In the genomic region with DNA sequence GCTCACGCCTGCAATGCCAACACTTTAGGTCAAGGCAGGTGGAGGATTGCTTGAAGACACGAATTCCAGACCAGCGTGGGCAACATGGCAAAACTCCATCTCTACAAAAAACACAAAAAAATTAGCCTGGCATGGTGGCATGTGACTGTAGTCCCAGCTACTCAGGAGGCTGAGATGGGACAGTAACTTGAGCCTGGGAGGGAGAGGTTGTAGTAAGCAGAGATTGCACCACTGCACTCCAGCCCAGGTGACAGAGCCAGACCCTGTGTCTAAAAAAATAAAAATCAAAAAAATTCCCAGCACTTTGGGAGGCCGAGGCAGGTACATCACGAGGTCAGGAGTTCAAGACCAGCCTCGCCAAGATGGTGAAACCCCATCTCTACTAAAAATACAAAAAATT, we compare ENCODE assay signal across 5 cellular contexts. TPM values are rescaled to one million over a fixed set of nuclear protein-coding genes. Genes with fewer than 3 reads are reported as not detected.
A peak's percentile ranks its signal among the peaks of the same experiment; 100 is the strongest.
DNase-seq lines count a peak whose midpoint lies in the region; ATAC-seq, FAIRE-seq and TF ChIP-seq lines count a peak whose summit lies in the region.
"Not testable (repeated sequence)": the region's sequence is repeated elsewhere in the genome, so short reads cannot be mapped to it uniquely, and the experiment has no call there.

No MANE protein-coding gene starts in this region.

- not testable (repeated sequence) for H3K27ac ChIP-seq in K562 (ENCODE audit: extremely low read depth, low read depth, low read length); sigmoid colon; suprapubic skin

- POLR2A ChIA-PET in K562 (lab: Yijun Ruan, JAX), result interaction anchor here (0.6 to 2.5 kb wide), 4 partner anchors 9 to 167 kb away, joined by 3 to 10 read pairs (median 6); a partner anchor contains a TSS

- H2AFZ ChIP-seq in K562 (ENCODE audit: low read depth, low read length), result not testable (repeated sequence)

- not testable (repeated sequence) for TF ChIP-seq CTCF in CD14-positive monocyte (IDR thresholded peaks at IDR 0.05); K562 (IDR thresholded peaks at IDR 0.05 in 2 of 3, conservative IDR thresholded peaks at IDR 0.05 in 1 of 3; ENCODE audit: insufficient read depth in 2 of 3, low read depth in 1 of 3, low read length in 3 of 3); nephron progenitor cell (IDR thresholded peaks at IDR 0.05); sigmoid colon (IDR thresholded peaks at IDR 0.05); suprapubic skin (IDR thresholded peaks at IDR 0.05)

- not testable (repeated sequence) for ATAC-seq in K562

- H3K27me3 Mint-ChIP-seq in CD14-positive monocyte (ENCODE audit: low read depth in 3 of 3); nephron progenitor cell (ENCODE audit: low read depth, poor library complexity): not testable (repeated sequence)

- TF ChIP-seq POLR2A in K562 (conservative IDR thresholded peaks at IDR 0.05); sigmoid colon (IDR thresholded peaks at IDR 0.05); suprapubic skin (IDR thresholded peaks at IDR 0.05): not testable (repeated sequence)

- not testable (repeated sequence) for H3K9me3 ChIP-seq in K562 (replicated peaks; ENCODE audit: control insufficient read depth, insufficient read depth, low read depth, low read length); sigmoid colon; suprapubic skin

- not testable (repeated sequence) for H3K9ac ChIP-seq in K562 (ENCODE audit: insufficient read depth in 1 of 2, low read depth in 2 of 2, low read length in 2 of 2)

- peaks cover 6 to 22% of the 10 kb centered on the region in 2 donors for H3K36me3 Mint-ChIP-seq in CD14-positive monocyte
- H3K36me3 Mint-ChIP-seq in nephron progenitor cell (ENCODE audit: low read depth), result peaks cover 37% of the 10 kb centered on the region

- not testable (repeated sequence) for H4K20me1 ChIP-seq in K562 (replicated peaks; ENCODE audit: control insufficient read depth, insufficient read depth, low read length)

- 82% methylated on average over 6 of the region's 6 CpGs for WGBS in K562 (ENCODE audit: insufficient coverage, low coverage, missing lambda C conversion rate)
- WGBS in sigmoid colon, 2 donors, result 95 to 96% methylated on average over 6 of the region's 6 CpGs
- WGBS in suprapubic skin, result 93% methylated on average over 6 of the region's 6 CpGs

- intact Hi-C loops in CD14-positive monocyte (cut with micrococcal nuclease); K562 (cut with micrococcal nuclease); sigmoid colon (cut with DNase I): not testable (repeated sequence)

- not testable (repeated sequence) for TF ChIP-seq RAD21 in K562 (CRISPR knock-in tag; conservative IDR thresholded peaks at IDR 0.05 in 1 of 2, IDR thresholded peaks at IDR 0.05 in 1 of 2)

- H3K4me1 ChIP-seq in K562 (replicated peaks in 1 of 2; ENCODE audit: control insufficient read depth in 2 of 2, insufficient read depth in 2 of 2, low read length in 2 of 2), result peaks cover 8 to 12% of the 10 kb centered on the region in 2 experiments; a peak in 4 of 5 replicates
- peaks cover 0 to 12% (median under 1%) of the 10 kb centered on the region in 4 donors for H3K4me1 ChIP-seq in sigmoid colon
- H3K4me1 ChIP-seq in suprapubic skin, result not testable (repeated sequence)

- H3K27ac Mint-ChIP-seq in CD14-positive monocyte (peak overlapping the region in 4 of 7 donors; percentile 31 to 62 (median 46)), nephron progenitor cell (peak overlapping the region; percentile 22)

- H3K9me1 ChIP-seq in K562 (ENCODE audit: control insufficient read depth, insufficient read depth, low read length), result not testable (repeated sequence)

- peaks cover 16% of the 10 kb centered on the region; the same call in 2 of the 3 replicates for H3K36me3 ChIP-seq in K562 (ENCODE audit: control insufficient read depth, insufficient read depth, low read length)
- not testable (repeated sequence) for H3K36me3 ChIP-seq in sigmoid colon, suprapubic skin

- not testable (repeated sequence) for DNase-seq in CD14-positive monocyte (ENCODE audit: low spot score); K562 (ENCODE audit: extremely low read depth in 1 of 4, low spot score in 3 of 4); nephron progenitor cell
- DNase-seq in sigmoid colon (peak; percentile 19), suprapubic skin (ENCODE audit: low spot score in 2 of 2) (peak; percentile 1 to 20)

- not testable (repeated sequence) for H3K9me3 Mint-ChIP-seq in CD14-positive monocyte, nephron progenitor cell

- H3K4me2 ChIP-seq in K562 (ENCODE audit: insufficient read depth, low read length), result not testable (repeated sequence)

- H3K4me3 Mint-ChIP-seq in CD14-positive monocyte, nephron progenitor cell: not testable (repeated sequence)

- FAIRE-seq in K562 (lab: Jason Lieb, UNC), result not testable (repeated sequence)

- BruUV-seq in K562 (replicated peaks; lab: Mats Ljungman, UMichigan), result not testable (repeated sequence)

- peaks cover 86% of the 10 kb centered on the region for H3K79me2 ChIP-seq in K562 (ENCODE audit: control insufficient read depth, insufficient read depth, low read length)

- CTCF ChIA-PET in K562 (lab: Yijun Ruan, JAX; ENCODE audit: low intra/inter-chr PET ratio), result not testable (repeated sequence)

- not testable (repeated sequence) for TF ChIP-seq EP300 in K562 (IDR thresholded peaks at IDR 0.05; ENCODE audit: low read length); sigmoid colon (IDR thresholded peaks at IDR 0.05); suprapubic skin (IDR thresholded peaks at IDR 0.05)

- H3K4me1 Mint-ChIP-seq in CD14-positive monocyte (peaks cover 11% of the 10 kb centered on the region), nephron progenitor cell (peaks cover 22% of the 10 kb centered on the region)

- in situ Hi-C loops in K562 (cut with MboI), result not testable (repeated sequence)

- H3K27me3 ChIP-seq in K562 (ENCODE audit: control insufficient read depth in 2 of 2, insufficient read depth in 2 of 2, low read length in 2 of 2); sigmoid colon; suprapubic skin: not testable (repeated sequence)

- not testable (repeated sequence) for H3K4me3 ChIP-seq in K562, sigmoid colon, suprapubic skin

TF ChIP-seq in K562, 482 proteins besides CTCF, POLR2A, EP300 and RAD21:
- 0 out of 2 replicates have a peak, but pooled peaks have one; percentile 21 for TF ChIP-seq LARP7 (IDR thresholded peaks at IDR 0.05)

RNA-seq across cellular contexts. Expression of a gene that starts 9.0 kb away (rescaled TPM):
- polyA plus RNA-seq in CD14-positive monocyte (10 to 100 TPM; 11.6 to 16.9 TPM), K562 (2011; rRNA removed) (23.6 and 37.6 TPM in 2 replicates), K562 (2014; fragmentation: Illumina TruSeq; extraction: Trizol) (20.8 and 24.8 TPM in 2 replicates), K562 (2014; fragmentation: Nextera tagmentation; extraction: Ambion mirVana) (1 to 10 TPM; 7.2 to 8.0 TPM), K562 (2014; rRNA removed) (15.4 and 20.1 TPM in 2 replicates), sigmoid colon (10 to 100 TPM in 1 of 3 donors, 1 to 10 TPM in 2; 8.8 to 12.1 (median 9.0) TPM)
- total RNA-seq in K562 (2011; cell fraction: chromatin; rRNA removed; ENCODE audit: low replicate concordance), result 67.9 and 105 TPM in 2 replicates
- 41.7 and 47.5 TPM in 2 replicates for total RNA-seq in K562 (2011; cell fraction: nucleolus; rRNA removed)
- 69.1 and 89.4 TPM in 2 replicates for total RNA-seq in K562 (2011; cell fraction: nucleoplasm; rRNA removed)
- total RNA-seq in K562 (2014; rRNA removed) (11.6 and 13.6 TPM in 2 replicates), K562 (2014; rRNA removed; fragmentation: Illumina TruSeq; extraction: Trizol) (14.6 and 17.4 TPM in 2 replicates), K562 (2015; rRNA removed; fragmentation: Illumina TruSeq; extraction: Trizol) (15.5 and 17.5 TPM in 2 replicates), K562 (2021) (21.2 and 24.1 TPM in 2 replicates), sigmoid colon (10 to 100 TPM; 16.6 to 29.6 (median 20.4) TPM), suprapubic skin (10 to 100 TPM; 51.1 to 61.4 (median 55.5) TPM)
- 26.7 and 30.1 TPM in 2 replicates for polyA plus RNA-seq in K562 (2011; cell fraction: cytosol; rRNA removed)
- polyA plus RNA-seq in K562 (2011; cell fraction: nucleus; rRNA removed), result 48.3 and 53.6 TPM in 2 replicates
- 17.4 and 33.7 TPM in 2 replicates for polyA plus RNA-seq in K562 (2012)
- polyA minus RNA-seq in K562 (2011; rRNA and poly(A)+ RNA removed), result 31.9 and 41.8 TPM in 2 replicates
- polyA minus RNA-seq in K562 (2011; cell fraction: cytosol; rRNA and poly(A)+ RNA removed), result 13.6 and 19.1 TPM in 2 replicates
- polyA minus RNA-seq in K562 (2011; cell fraction: nucleus; rRNA and poly(A)+ RNA removed), result 13.2 and 26.5 TPM in 2 replicates

RNA-seq across cellular contexts. Expression of a gene that starts 23.8 kb away (rescaled TPM):
- polyA plus RNA-seq in CD14-positive monocyte (10 to 100 TPM; 46.4 to 47.2 TPM), K562 (2011; rRNA removed) (82.5 and 83.2 TPM in 2 replicates), K562 (2014; fragmentation: Illumina TruSeq; extraction: Trizol) (143 and 171 TPM in 2 replicates), K562 (2014; fragmentation: Nextera tagmentation; extraction: Ambion mirVana) (1 to 10 TPM; 3.9 to 7.2 TPM), K562 (2014; rRNA removed) (82.5 and 110 TPM in 2 replicates), sigmoid colon (100 to 1,000 TPM in 1 of 3 donors, 10 to 100 TPM in 2; 81.1 to 106 (median 99.6) TPM)
- 32.7 and 51.8 TPM in 2 replicates for total RNA-seq in K562 (2011; cell fraction: chromatin; rRNA removed; ENCODE audit: low replicate concordance)
- total RNA-seq in K562 (2011; cell fraction: nucleolus; rRNA removed), result 40.4 and 41.1 TPM in 2 replicates
- total RNA-seq in K562 (2011; cell fraction: nucleoplasm; rRNA removed), result 47.8 and 68.1 TPM in 2 replicates
- total RNA-seq in K562 (2014; rRNA removed) (72.9 and 112 TPM in 2 replicates), K562 (2014; rRNA removed; fragmentation: Illumina TruSeq; extraction: Trizol) (48.5 and 53.3 TPM in 2 replicates), K562 (2015; rRNA removed; fragmentation: Illumina TruSeq; extraction: Trizol) (80.1 and 88.3 TPM in 2 replicates), K562 (2021) (145 and 149 TPM in 2 replicates), sigmoid colon (10 to 100 TPM; 65.0 to 77.3 (median 68.1) TPM), suprapubic skin (10 to 100 TPM; 48.0 to 59.5 (median 58.0) TPM)
- polyA plus RNA-seq in K562 (2011; cell fraction: cytosol; rRNA removed), result 119 and 167 TPM in 2 replicates
- 47.8 and 62.7 TPM in 2 replicates for polyA plus RNA-seq in K562 (2011; cell fraction: nucleus; rRNA removed)
- polyA plus RNA-seq in K562 (2012), result 91.4 and 111 TPM in 2 replicates
- 36.0 and 46.5 TPM in 2 replicates for polyA minus RNA-seq in K562 (2011; rRNA and poly(A)+ RNA removed)
- 60.6 and 62.5 TPM in 2 replicates for polyA minus RNA-seq in K562 (2011; cell fraction: cytosol; rRNA and poly(A)+ RNA removed)
- 12.4 and 16.3 TPM in 2 replicates for polyA minus RNA-seq in K562 (2011; cell fraction: nucleus; rRNA and poly(A)+ RNA removed)
